Comparison of ENCODE assay signal across 20 cellular contexts in genomic region chr5:157510682-157511081, GRCh38. TPM values are rescaled to one million over a fixed set of nuclear protein-coding genes. Genes with fewer than 3 reads are reported as not detected.
DNase-seq lines count a peak whose midpoint lies in the region; ATAC-seq and TF ChIP-seq lines count a peak whose summit lies in the region.
"Had no signal": no experiment of that assay in that cellular context is flagged by ENCODE, and none has a peak within 500 bp of the region (broad histone marks: within the 10 kb centered on the region; RNA-seq: fewer than 3 reads in every experiment).

No MANE protein-coding gene starts in this region.

- peak overlapping the region; percentile 18 for H3K27ac Mint-ChIP-seq in activated T-helper 1 cell treated with anti-CD3 and anti-CD28 coated beads, Interleukin-12 subunit alpha, Interleukin-12 subunit beta, Interleukin-2, Interleukin-4 antibody, amounts not matched to agents 30 ng/mL and 10 ng/mL and 1 ng/mL, durations not matched to agents 14 hours and 24 hours and 36 hours
- H3K27ac Mint-ChIP-seq in memory B cell, result peak overlapping the region; percentile 66
- H3K27ac Mint-ChIP-seq: activated CD8-positive, alpha-beta memory T cell treated with anti-CD3 and anti-CD28 coated beads, Interleukin-2, amount 10 ng/mL, durations not matched to agents 7 days and 5 days; stimulated activated naive CD8-positive, alpha-beta T cell treated with anti-CD3 and anti-CD28 coated beads, Interleukin-15, Interleukin-2, amounts not matched to agents 100 ng/mL and 50 ng/mL, for 24 hours had no signal

- no peak overlapping the region for H3K4me3 Mint-ChIP-seq in activated T-helper 1 cell treated with anti-CD3 and anti-CD28 coated beads, Interleukin-12 subunit alpha, Interleukin-12 subunit beta, Interleukin-2, Interleukin-4 antibody, amounts not matched to agents 30 ng/mL and 10 ng/mL and 1 ng/mL, durations not matched to agents 14 hours and 24 hours and 36 hours
- H3K4me3 Mint-ChIP-seq in memory B cell, result no peak overlapping the region
- H3K4me3 Mint-ChIP-seq: activated CD8-positive, alpha-beta memory T cell treated with anti-CD3 and anti-CD28 coated beads, Interleukin-2, amount 10 ng/mL, durations not matched to agents 7 days and 5 days; brain; neural progenitor cell; stimulated activated naive CD8-positive, alpha-beta T cell treated with anti-CD3 and anti-CD28 coated beads, Interleukin-15, Interleukin-2, amounts not matched to agents 100 ng/mL and 50 ng/mL, for 24 hours had no signal

- TF ChIP-seq POLR2A in stomach (IDR thresholded peaks at IDR 0.05) (no peak), prostate gland (IDR thresholded peaks at IDR 0.05) (no peak)

- H3K4me1 Mint-ChIP-seq in activated T-helper 1 cell treated with anti-CD3 and anti-CD28 coated beads, Interleukin-12 subunit alpha, Interleukin-12 subunit beta, Interleukin-2, Interleukin-4 antibody, amounts not matched to agents 30 ng/mL and 10 ng/mL and 1 ng/mL, durations not matched to agents 14 hours and 24 hours and 36 hours (ENCODE audit: low read depth), result peaks cover 73% of the 10 kb centered on the region
- H3K4me1 Mint-ChIP-seq in memory B cell, result peaks cover 57% of the 10 kb centered on the region

- H3K27ac ChIP-seq in GM23248 (peak overlapping the region; percentile 78), stomach (peak overlapping the region in 4 of 5 donors; percentile 59 to 86 (median 78)), prostate gland (no peak overlapping the region)
- H3K27ac ChIP-seq: foreskin keratinocyte, neural progenitor cell had no signal

- H3K9ac ChIP-seq in GM23248, result no peak overlapping the region
- H3K9ac ChIP-seq: neural progenitor cell had no signal

- peak overlapping the region; percentile 38 for H3K4me2 ChIP-seq in GM23248 (ENCODE audit: unreplicated experiment)
- H3K4me2 ChIP-seq: neural progenitor cell had no signal

- DNase-seq in GM23248, result no peak
- DNase-seq in activated T-helper 1 cell treated with anti-CD3 and anti-CD28 coated beads, Interleukin-12 subunit alpha, Interleukin-12 subunit beta, Interleukin-2, Interleukin-4 antibody, amounts not matched to agents 30 ng/mL and 10 ng/mL and 1 ng/mL, durations not matched to agents 14 hours and 24 hours and 36 hours (ENCODE audit: low spot score), result no peak
- DNase-seq in memory B cell (ENCODE audit: low spot score in 2 of 2), result no peak
- DNase-seq in stomach, result no peak
- DNase-seq in NCI-H1105 treated with DMSO at 0.1 percent for 48 hours (lab: John Stamatoyannopoulos, UW), result no peak
- DNase-seq in foreskin fibroblast, result no peak
- DNase-seq in prostate gland (ENCODE audit: low spot score), result no peak
- DNase-seq: activated CD4-positive, alpha-beta T cell treated with anti-CD3 and anti-CD28 coated beads for 1 hour; activated CD8-positive, alpha-beta memory T cell treated with anti-CD3 and anti-CD28 coated beads, Interleukin-2, amount 10 ng/mL, durations not matched to agents 7 days and 5 days; activated naive CD4-positive, alpha-beta T cell; effector memory CD4-positive, alpha-beta T cell; foreskin keratinocyte; NCI-H1105; NK-92 treated with Interleukin-12 subunit alpha and Interleukin-12 subunit beta, amount 100 ng/mL, for 24 hours; small intestine had no signal

- WGBS in GM23248 (ENCODE audit: low coverage in 1 of 2, low lambda C conversion rate in 2 of 2, missing lambda C conversion rate in 2 of 2), 2 experiments, result 89 to 90% methylated on average over 5 of the region's 5 CpGs
- WGBS in stomach, 5 donors, result 74 to 88% (median 77%) methylated on average over 5 of the region's 5 CpGs
- 72% methylated on average over 5 of the region's 5 CpGs for WGBS in prostate gland

- in situ Hi-C loops in GM23248 (cut with MboI), result no loop called here

- no peaks in the 10 kb centered on the region for H3K9me3 Mint-ChIP-seq in activated T-helper 1 cell treated with anti-CD3 and anti-CD28 coated beads, Interleukin-12 subunit alpha, Interleukin-12 subunit beta, Interleukin-2, Interleukin-4 antibody, amounts not matched to agents 30 ng/mL and 10 ng/mL and 1 ng/mL, durations not matched to agents 14 hours and 24 hours and 36 hours
- H3K9me3 Mint-ChIP-seq in memory B cell, result no peaks in the 10 kb centered on the region
- H3K9me3 Mint-ChIP-seq: brain; neural progenitor cell; stimulated activated naive CD8-positive, alpha-beta T cell treated with anti-CD3 and anti-CD28 coated beads, Interleukin-15, Interleukin-2, amounts not matched to agents 100 ng/mL and 50 ng/mL, for 24 hours had no signal

- TF ChIP-seq EP300 in stomach (IDR thresholded peaks at IDR 0.05), result no peak

- no peaks in the 10 kb centered on the region for H3K36me3 ChIP-seq in GM23248 (ENCODE audit: low read depth)
- peaks cover 0 to 32% (median 16%) of the 10 kb centered on the region in 4 donors for H3K36me3 ChIP-seq in stomach
- H3K36me3 ChIP-seq in prostate gland, result no peaks in the 10 kb centered on the region
- H3K36me3 ChIP-seq: neural progenitor cell had no signal

- no peaks in the 10 kb centered on the region for H4K20me1 ChIP-seq in GM23248 (ENCODE audit: insufficient read depth)

- no peaks in the 10 kb centered on the region for H3K79me2 ChIP-seq in GM23248 (ENCODE audit: insufficient read depth)

- no peak overlapping the region for H3K4me3 ChIP-seq in GM23248
- no peak overlapping the region for H3K4me3 ChIP-seq in stomach
- no peak overlapping the region for H3K4me3 ChIP-seq in foreskin fibroblast (ENCODE audit: low read depth in 1 of 2, low read length in 2 of 2)
- no peak overlapping the region for H3K4me3 ChIP-seq in prostate gland
- H3K4me3 ChIP-seq: neural progenitor cell had no signal

- TF ChIP-seq CTCF in stomach (IDR thresholded peaks at IDR 0.05) (no peak), foreskin fibroblast (IDR thresholded peaks at IDR 0.05; ENCODE audit: low read depth, low read length) (no peak), prostate gland (IDR thresholded peaks at IDR 0.05) (no peak)

- peaks cover 25% of the 10 kb centered on the region for H3K4me1 ChIP-seq in GM23248 (ENCODE audit: insufficient read depth)
- peaks cover 16 to 67% (median 35%) of the 10 kb centered on the region in 4 donors for H3K4me1 ChIP-seq in stomach
- H3K4me1 ChIP-seq in prostate gland (replicated peaks), result no peaks in the 10 kb centered on the region
- H3K4me1 ChIP-seq: foreskin keratinocyte, neural progenitor cell had no signal

- H2AFZ ChIP-seq in GM23248, result no peak overlapping the region
- H2AFZ ChIP-seq: neural progenitor cell had no signal

- H3K9me3 ChIP-seq in GM23248 (ENCODE audit: low read depth) (no peaks in the 10 kb centered on the region), stomach (no peaks in the 10 kb centered on the region), prostate gland (no peaks in the 10 kb centered on the region)

- H3F3A ChIP-seq in GM23248 (ENCODE audit: insufficient read depth), result peaks cover 30% of the 10 kb centered on the region

- H3K27me3 ChIP-seq in GM23248 (replicated peaks; ENCODE audit: insufficient read depth), result no peaks in the 10 kb centered on the region
- H3K27me3 ChIP-seq in stomach, result no peaks in the 10 kb centered on the region
- H3K27me3 ChIP-seq in prostate gland (replicated peaks; ENCODE audit: insufficient read depth), result no peaks in the 10 kb centered on the region
- H3K27me3 ChIP-seq: foreskin keratinocyte, neural progenitor cell had no signal

- no peaks in the 10 kb centered on the region for H3K27me3 Mint-ChIP-seq in activated T-helper 1 cell treated with anti-CD3 and anti-CD28 coated beads, Interleukin-12 subunit alpha, Interleukin-12 subunit beta, Interleukin-2, Interleukin-4 antibody, amounts not matched to agents 30 ng/mL and 10 ng/mL and 1 ng/mL, durations not matched to agents 14 hours and 24 hours and 36 hours (ENCODE audit: insufficient read depth)
- no peaks in the 10 kb centered on the region for H3K27me3 Mint-ChIP-seq in memory B cell
- H3K27me3 Mint-ChIP-seq: activated CD8-positive, alpha-beta memory T cell treated with anti-CD3 and anti-CD28 coated beads, Interleukin-2, amount 10 ng/mL, durations not matched to agents 7 days and 5 days; stimulated activated naive CD8-positive, alpha-beta T cell treated with anti-CD3 and anti-CD28 coated beads, Interleukin-15, Interleukin-2, amounts not matched to agents 100 ng/mL and 50 ng/mL, for 24 hours had no signal

- H3K36me3 Mint-ChIP-seq in activated T-helper 1 cell treated with anti-CD3 and anti-CD28 coated beads, Interleukin-12 subunit alpha, Interleukin-12 subunit beta, Interleukin-2, Interleukin-4 antibody, amounts not matched to agents 30 ng/mL and 10 ng/mL and 1 ng/mL, durations not matched to agents 14 hours and 24 hours and 36 hours (ENCODE audit: low read depth), result peaks cover 79% of the 10 kb centered on the region
- peaks cover 69% of the 10 kb centered on the region for H3K36me3 Mint-ChIP-seq in memory B cell

- ATAC-seq in memory B cell (ENCODE audit: low read depth) (no peak), GM18517 (IDR thresholded peaks at IDR 0.05; ENCODE audit: unreplicated experiment) (no peak)
- ATAC-seq: activated CD8-positive, alpha-beta memory T cell treated with anti-CD3 and anti-CD28 coated beads, Interleukin-2, amount 10 ng/mL, durations not matched to agents 7 days and 5 days; foreskin keratinocyte had no signal

- intact Hi-C loops in activated T-helper 1 cell treated with anti-CD3 and anti-CD28 coated beads, Interleukin-12 subunit alpha, Interleukin-12 subunit beta, Interleukin-2, Interleukin-4 antibody, amounts not matched to agents 30 ng/mL and 10 ng/mL and 1 ng/mL, durations not matched to agents 14 hours and 24 hours and 36 hours (cut with micrococcal nuclease), result no loop called here
- intact Hi-C loops in stomach (cut with DNase I; ENCODE audit: low total_unique reads) (no loop called here), prostate gland (cut with DNase I) (no loop called here)

- H3K9me2 ChIP-seq in GM23248 (ENCODE audit: insufficient read depth), result no peaks in the 10 kb centered on the region

RNA-seq across cellular contexts. Expression of gene NIPAL4, which starts 50.7 kb away (rescaled TPM):
- total RNA-seq in GM23248 (2014; rRNA removed; shearing (Covaris generic)), result not detected in 2 replicates
- polyA plus RNA-seq in GM23248 (2016; fragmentation: Nextera tagmentation; extraction: Ambion mirVana) (not detected in 2 replicates), stomach (1 to 10 TPM in 2 of 3 donors, under 1 TPM in 1; 0.19 to 4.0 (median 1.2) TPM)
- 2.2 and 2.3 TPM in 2 replicates for total RNA-seq in activated T-helper 1 cell treated with anti-CD3 and anti-CD28 coated beads, Interleukin-12 subunit alpha, Interleukin-12 subunit beta, Interleukin-2, Interleukin-4 antibody, amounts not matched to agents 30 ng/mL and 10 ng/mL and 1 ng/mL, durations not matched to agents 14 hours and 24 hours and 36 hours
- total RNA-seq in stomach (1 to 10 TPM in 3 of 5 donors, under 1 TPM in 1, not detected in 1; 0.58 to 8.3 (median 4.6) TPM), prostate gland (1 to 10 TPM; 2.7 to 2.8 TPM)
- total RNA-seq: lung microvascular endothelial cell had no signal

Comparison
In these comparisons a context has a peak if more than half of its experiments do, and no peak if none do; other contexts are left out.
1. H3K27ac ChIP-seq: peak in GM23248 (single experiment) and stomach (4 of 5); none in prostate gland (0 of 2).